In genomic region chr13:32829269-32829668, GRCh38 we compare ENCODE assay signal across 15 cellular contexts.
A peak's percentile ranks its signal among the peaks of the same experiment; 100 is the strongest.
DNase-seq lines count a peak whose midpoint lies in the region; ATAC-seq, FAIRE-seq and TF ChIP-seq lines count a peak whose summit lies in the region.
"Had no signal": no experiment of that assay in that cellular context is flagged by ENCODE, and none has a peak within 500 bp of the region (broad histone marks: within the 10 kb centered on the region; RNA-seq: fewer than 3 reads in every experiment).

No MANE protein-coding gene starts in this region.

- no peak for FAIRE-seq in A549 (lab: Jason Lieb, UNC)
- no peak for FAIRE-seq in keratinocyte (lab: Jason Lieb, UNC)
- FAIRE-seq: pancreas, urothelium cell line had no signal

- DNase-seq in A549 (ENCODE audit: low read depth in 1 of 2, low spot score in 1 of 2) = no peak
- peak; percentile 5 for DNase-seq in RPMI7951 (ENCODE audit: low read depth)
- DNase-seq in keratinocyte (ENCODE audit: low read depth, low spot score) = peak; percentile 19
- DNase-seq in mesendoderm = no peak
- DNase-seq in inferior parietal cortex (ENCODE audit: extremely low spot score) = no peak
- no peak for DNase-seq in NCI-H748 treated with DMSO at 0.1 percent for 48 hours (lab: John Stamatoyannopoulos, UW)
- DNase-seq in psoas muscle = no peak
- DNase-seq: CD4-positive, alpha-beta memory T cell; cerebellar nuclear complex; NCI-H1417 treated with DMSO at 0.1 percent for 48 hours; NCI-H2227 treated with DMSO at 0.1 percent for 48 hours; pancreas had no signal

- dilution Hi-C loops in keratinocyte (cut with MboI; ENCODE audit: extremely low pct_ligation_motif_present, low sequenced_read_pairs) = no loop called here

- H2BK5ac ChIP-seq in mesendoderm (ENCODE audit: low read length) = no peak overlapping the region

- POLR2A ChIA-PET in A549 (lab: Yijun Ruan, JAX) (no interaction called here), HEK293 (lab: Yijun Ruan, JAX) (no interaction called here)

- no peaks in the 10 kb centered on the region for H3K9me3 ChIP-seq in A549
- H3K9me3 ChIP-seq in HEK293 (ENCODE audit: control insufficient read depth, insufficient read depth, low read depth, low read length) = no peaks in the 10 kb centered on the region
- no peaks in the 10 kb centered on the region for H3K9me3 ChIP-seq in keratinocyte (ENCODE audit: control insufficient read depth, low read depth, low read length)
- peaks cover 6% of the 10 kb centered on the region for H3K9me3 ChIP-seq in psoas muscle
- H3K9me3 ChIP-seq: pancreas had no signal

- H2AK5ac ChIP-seq in mesendoderm (ENCODE audit: low read length) = no peak overlapping the region

- H3K4me3 ChIP-seq in A549 (no peak overlapping the region), HEK293 (ENCODE audit: low read depth, low read length) (no peak overlapping the region), keratinocyte (ENCODE audit: control insufficient read depth in 2 of 3, extremely low read depth in 1 of 3, insufficient read depth in 2 of 3, low read depth in 1 of 3, low read length in 3 of 3) (no peak overlapping the region), mesendoderm (ENCODE audit: low read length) (no peak overlapping the region), psoas muscle (no peak overlapping the region)
- H3K4me3 ChIP-seq: pancreas, SK-N-MC had no signal

- intact Hi-C loops in psoas muscle (cut with DNase I) = no loop called here

- peak overlapping the region; percentile 21 for H2AFZ ChIP-seq in keratinocyte (ENCODE audit: control insufficient read depth, low read length)

- H3K4ac ChIP-seq in mesendoderm (ENCODE audit: low read depth, low read length) = no peak overlapping the region

- H3K4me2 ChIP-seq in A549 = peak overlapping the region; percentile 35; the same call in 2 of the 3 replicates
- peak overlapping the region; percentile 45 for H3K4me2 ChIP-seq in keratinocyte (ENCODE audit: control insufficient read depth, extremely low read depth, insufficient read depth, low read depth, low read length)
- H3K4me2 ChIP-seq in mesendoderm (ENCODE audit: low read length) = no peak overlapping the region

- H3K9me1 ChIP-seq in keratinocyte (ENCODE audit: control insufficient read depth, extremely low read depth, insufficient read depth, low read length) = no peaks in the 10 kb centered on the region

- no peak for ATAC-seq in A549
- no peak for ATAC-seq in psoas muscle
- ATAC-seq: pancreas had no signal

- no peak overlapping the region for H2BK120ac ChIP-seq in mesendoderm (ENCODE audit: low read depth, low read length)

- H3K27ac ChIP-seq in A549 (peak overlapping the region; percentile 46 to 60; a peak in 4 of 6 replicates), HEK293 (ENCODE audit: extremely low read depth, low read depth, low read length) (no peak overlapping the region), keratinocyte (ENCODE audit: control insufficient read depth, insufficient read depth, low read length) (peak overlapping the region; percentile 70), mesendoderm (ENCODE audit: low read depth, low read length) (no peak overlapping the region), psoas muscle (no peak overlapping the region)
- H3K27ac ChIP-seq: pancreas, SK-N-MC had no signal

- H3K36me3 ChIP-seq in HEK293 (ENCODE audit: control insufficient read depth in 2 of 2, insufficient read depth in 1 of 2, low read length in 2 of 2) (no peaks in the 10 kb centered on the region), keratinocyte (ENCODE audit: control insufficient read depth in 2 of 2, extremely low read depth in 1 of 2, insufficient read depth in 2 of 2, low read length in 2 of 2) (no peaks in the 10 kb centered on the region), mesendoderm (ENCODE audit: control insufficient read depth, insufficient read depth, low read length) (no peaks in the 10 kb centered on the region), psoas muscle (ENCODE audit: insufficient read depth in 1 of 2, low read depth in 1 of 2) (no peaks in the 10 kb centered on the region)
- H3K36me3 ChIP-seq: pancreas had no signal

- H3K79me2 ChIP-seq in keratinocyte (ENCODE audit: control insufficient read depth, insufficient read depth, low read length) (no peaks in the 10 kb centered on the region), mesendoderm (ENCODE audit: control insufficient read depth, insufficient read depth, low read length) (no peaks in the 10 kb centered on the region)

- no peak for TF ChIP-seq RAD21 in A549 (conservative IDR thresholded peaks at IDR 0.05 in 1 of 2, IDR thresholded peaks at IDR 0.05 in 1 of 2)

- H3K9ac ChIP-seq in keratinocyte (ENCODE audit: control insufficient read depth, extremely low read depth, insufficient read depth, low read length) (peak overlapping the region; percentile 53), mesendoderm (ENCODE audit: low read length) (no peak overlapping the region)

- H4K20me1 ChIP-seq in keratinocyte (ENCODE audit: control insufficient read depth, extremely low read depth, insufficient read depth, low read length) = no peaks in the 10 kb centered on the region

- TF ChIP-seq POLR2A in A549 (IDR thresholded peaks at IDR 0.05; ENCODE audit: low read length) = no peak

- 77% methylated on average over 6 of the region's 6 CpGs for WGBS in A549 (ENCODE audit: missing lambda C conversion rate)
- no CpG with 5 or more reads among the region's 6 CpGs for WGBS in mesendoderm (ENCODE audit: extremely low coverage, insufficient coverage, low lambda C conversion rate)
- 58 to 67% (median 60%) methylated on average over 6 of the region's 6 CpGs for WGBS in psoas muscle, 3 donors

- no peak overlapping the region for H2BK15ac ChIP-seq in mesendoderm (replicated peaks; ENCODE audit: low read depth)

- H3K27me3 ChIP-seq in keratinocyte (ENCODE audit: control insufficient read depth, extremely low read depth, insufficient read depth, low read length) (no peaks in the 10 kb centered on the region), mesendoderm (ENCODE audit: insufficient read depth, low read length, poor library complexity) (no peaks in the 10 kb centered on the region), psoas muscle (ENCODE audit: insufficient read depth in 3 of 3, low read length in 2 of 3) (no peaks in the 10 kb centered on the region)
- H3K27me3 ChIP-seq: pancreas had no signal

- no peak overlapping the region for H4K5ac ChIP-seq in mesendoderm (ENCODE audit: low read length)

- H3K4me1 ChIP-seq in A549 = peaks cover 30% of the 10 kb centered on the region
- no peaks in the 10 kb centered on the region for H3K4me1 ChIP-seq in HEK293 (ENCODE audit: control insufficient read depth, insufficient read depth, low read length)
- H3K4me1 ChIP-seq in keratinocyte (ENCODE audit: control insufficient read depth, extremely low read depth, insufficient read depth, low read length) = peaks cover 30% of the 10 kb centered on the region
- no peaks in the 10 kb centered on the region for H3K4me1 ChIP-seq in mesendoderm (ENCODE audit: control insufficient read depth, low read depth, low read length)
- H3K4me1 ChIP-seq in psoas muscle = no peaks in the 10 kb centered on the region
- H3K4me1 ChIP-seq: pancreas had no signal

- H4K8ac ChIP-seq in mesendoderm (ENCODE audit: low read depth, low read length) = no peak overlapping the region

- CTCF ChIA-PET in A549 (lab: Yijun Ruan, JAX) (no interaction called here), HEK293 (lab: Yijun Ruan, JAX) (no interaction called here)

- no peak for TF ChIP-seq EP300 in A549 (IDR thresholded peaks at IDR 0.05)

- H3K56ac ChIP-seq in mesendoderm (ENCODE audit: low read length) = no peak overlapping the region

- H3K18ac ChIP-seq in mesendoderm (ENCODE audit: low read length) = no peak overlapping the region

- TF ChIP-seq CTCF in A549 (IDR thresholded peaks at IDR 0.05) (no peak), HEK293 (tag by site-specific recombination; IDR thresholded peaks at IDR 0.05) (no peak), keratinocyte (optimal IDR thresholded peaks at IDR 0.05 in 1 of 3, IDR thresholded peaks at IDR 0.05 in 1 of 3, conservative IDR thresholded peaks at IDR 0.05 in 1 of 3; ENCODE audit: extremely low read depth in 1 of 3, insufficient read depth in 2 of 3, low read length in 3 of 3) (no peak), psoas muscle (IDR thresholded peaks at IDR 0.05) (no peak)

- H3K79me1 ChIP-seq in mesendoderm (ENCODE audit: low read length) = no peaks in the 10 kb centered on the region

- no peak overlapping the region for H3K23ac ChIP-seq in mesendoderm (ENCODE audit: low read length)

TF ChIP-seq in A549, 52 proteins besides CTCF, POLR2A, EP300 and RAD21 (continues in another document):
- TF ChIP-seq FOSB (CRISPR knock-in tag; IDR thresholded peaks at IDR 0.05) = no peak
- TF ChIP-seq KDM1A (IDR thresholded peaks at IDR 0.05; ENCODE audit: low read depth) = no peak
- TF ChIP-seq HOXB5 (CRISPR knock-in tag; IDR thresholded peaks at IDR 0.05) = no peak
- no peak for TF ChIP-seq ZNF302 (CRISPR knock-in tag; IDR thresholded peaks at IDR 0.05)
- no peak for TF ChIP-seq POLR2AphosphoS2 (conservative IDR thresholded peaks at IDR 0.05; ENCODE audit: low read length)
- TF ChIP-seq CBX8 (IDR thresholded peaks at IDR 0.05) = no peak
- no peak for TF ChIP-seq CHD4 (IDR thresholded peaks at IDR 0.05; ENCODE audit: borderline replicate concordance)
- TF ChIP-seq ZFP36 (IDR thresholded peaks at IDR 0.05; ENCODE audit: borderline replicate concordance, partially characterized antibody) = no peak
- TF ChIP-seq NFE2L2 (conservative IDR thresholded peaks at IDR 0.05; ENCODE audit: low read length) = no peak
- no peak for TF ChIP-seq KDM5A (IDR thresholded peaks at IDR 0.05)

TF ChIP-seq in HEK293, 187 proteins besides CTCF, POLR2A, EP300 and RAD21:
- TF ChIP-seq ZNF768 (tag by site-specific recombination; IDR thresholded peaks at IDR 0.05) (no peak), ZNF394 (tag by site-specific recombination; IDR thresholded peaks at IDR 0.05; ENCODE audit: borderline replicate concordance) (no peak), HOXD13 (CRISPR knock-in tag; IDR thresholded peaks at IDR 0.05; ENCODE audit: borderline replicate concordance) (no peak), ZFHX2 (tag by site-specific recombination; conservative IDR thresholded peaks at IDR 0.05) (peak; percentile 26; the same call in 1 of the 2 replicates)

Comparison
In these comparisons a context has a peak if more than half of its experiments do, and no peak if none do; other contexts are left out.
1. DNase-seq: peak in RPMI7951 (single experiment) and keratinocyte (single experiment); none in A549 (0 of 2), mesendoderm (single experiment), inferior parietal cortex (single experiment), NCI-H748 treated with DMSO at 0.1 percent for 48 hours (single experiment) and psoas muscle (0 of 2).
2. H3K27ac ChIP-seq: peak in A549 (2 of 2) and keratinocyte (single experiment); none in HEK293 (single experiment), mesendoderm (single experiment) and psoas muscle (single experiment).